In the genomic region with DNA sequence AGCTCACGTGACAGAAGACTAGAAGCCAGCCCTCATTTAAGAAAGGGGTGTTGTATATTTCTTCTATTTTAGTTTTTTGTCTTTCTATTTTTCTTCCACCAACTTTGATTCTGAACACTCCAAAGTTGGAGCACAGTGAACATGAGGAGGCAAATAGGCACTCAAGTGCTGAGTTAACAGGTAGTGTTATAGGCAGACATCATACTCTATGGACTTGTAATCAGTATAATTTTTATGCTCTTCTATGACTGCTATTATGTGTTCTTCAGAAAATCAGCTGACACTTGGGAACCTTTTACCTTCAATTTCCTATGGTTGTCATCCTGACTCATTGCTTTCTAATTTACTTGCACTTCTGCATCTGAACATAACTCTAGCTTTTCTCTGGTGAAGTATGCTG, we compare ENCODE assay signal across 22 cellular contexts.
"Had no signal": no experiment of that assay in that cellular context is flagged by ENCODE, and none has a peak within 500 bp of the region (broad histone marks: within the 10 kb centered on the region; RNA-seq: fewer than 3 reads in every experiment).

No MANE protein-coding gene starts in this region.

- H3K27ac ChIP-seq: coronary artery, left ventricle myocardium inferior, neural progenitor cell, ovary, testis, tibial nerve had no signal

- H3K4me2 ChIP-seq: neural progenitor cell had no signal

- H2AFZ ChIP-seq: neural progenitor cell had no signal

- DNase-seq: caudate nucleus; effector CD4-positive, alpha-beta T cell; endodermal cell; erythroblast; heart right ventricle; islet precursor cell; left ventricle myocardium inferior; mucosa of descending colon; naive thymus-derived CD8-positive, alpha-beta T cell; nucleus accumbens; ovary; right cardiac atrium; small intestine; stimulated activated CD4-positive, alpha-beta T cell treated with anti-CD3 and anti-CD28 coated beads, Interleukin-4, amount 100 ng/mL, for 1 hour; stimulated activated naive CD8-positive, alpha-beta T cell treated with anti-CD3 and anti-CD28 coated beads, Interleukin-15, amount 100 ng/mL, for 72 hours; testis had no signal

- H3K9ac ChIP-seq: neural progenitor cell had no signal

- H3K36me3 ChIP-seq: heart right ventricle, left ventricle myocardium inferior, neural progenitor cell, ovary, tibial nerve had no signal

- H3K36me3 Mint-ChIP-seq: neural progenitor cell; stimulated activated memory B cell treated with anti-CD40 and anti-IgM and Interleukin-4, amounts not matched to agents 10 μg/mL and 1 μg/mL and 100 μg/mL, for 72 hours had no signal

- H3K27me3 Mint-ChIP-seq: naive thymus-derived CD8-positive, alpha-beta T cell; progenitor cell of endocrine pancreas; stimulated activated memory B cell treated with anti-CD40 and anti-IgM and Interleukin-4, amounts not matched to agents 10 μg/mL and 1 μg/mL and 100 μg/mL, for 72 hours; stimulated activated naive CD8-positive, alpha-beta T cell treated with anti-CD3 and anti-CD28 coated beads, Interleukin-15, amount 100 ng/mL, for 72 hours had no signal

- H3K9me3 ChIP-seq: ovary, testis, tibial nerve had no signal

- H3K4me3 ChIP-seq: coronary artery, heart right ventricle, left ventricle myocardium inferior, lung, mucosa of descending colon, neural progenitor cell, ovary, testis, tibial nerve had no signal

- H3K27me3 ChIP-seq: heart right ventricle, neural progenitor cell, ovary, testis, tibial nerve had no signal

- H3K4me1 ChIP-seq: neural progenitor cell, testis, tibial nerve had no signal

- H3K27ac Mint-ChIP-seq: endodermal cell; naive thymus-derived CD8-positive, alpha-beta T cell; neural progenitor cell; progenitor cell of endocrine pancreas; stimulated activated memory B cell treated with anti-CD40 and anti-IgM and Interleukin-4, amounts not matched to agents 10 μg/mL and 1 μg/mL and 100 μg/mL, for 72 hours had no signal

- ATAC-seq: mucosa of descending colon; naive thymus-derived CD8-positive, alpha-beta T cell; right cardiac atrium; stimulated activated memory B cell treated with anti-CD40 and anti-IgM and Interleukin-4, amounts not matched to agents 10 μg/mL and 1 μg/mL and 100 μg/mL, for 72 hours; stimulated activated naive CD8-positive, alpha-beta T cell treated with anti-CD3 and anti-CD28 coated beads, Interleukin-15, amount 100 ng/mL, for 72 hours had no signal

- H3K4me3 Mint-ChIP-seq: endodermal cell; naive thymus-derived CD8-positive, alpha-beta T cell; neural progenitor cell; stimulated activated memory B cell treated with anti-CD40 and anti-IgM and Interleukin-4, amounts not matched to agents 10 μg/mL and 1 μg/mL and 100 μg/mL, for 72 hours; stimulated activated naive CD8-positive, alpha-beta T cell treated with anti-CD3 and anti-CD28 coated beads, Interleukin-15, amount 100 ng/mL, for 72 hours had no signal

- H3K4me1 Mint-ChIP-seq: naive thymus-derived CD8-positive, alpha-beta T cell; neural progenitor cell; stimulated activated memory B cell treated with anti-CD40 and anti-IgM and Interleukin-4, amounts not matched to agents 10 μg/mL and 1 μg/mL and 100 μg/mL, for 72 hours; stimulated activated naive CD8-positive, alpha-beta T cell treated with anti-CD3 and anti-CD28 coated beads, Interleukin-15, amount 100 ng/mL, for 72 hours had no signal
